In the genomic region with DNA sequence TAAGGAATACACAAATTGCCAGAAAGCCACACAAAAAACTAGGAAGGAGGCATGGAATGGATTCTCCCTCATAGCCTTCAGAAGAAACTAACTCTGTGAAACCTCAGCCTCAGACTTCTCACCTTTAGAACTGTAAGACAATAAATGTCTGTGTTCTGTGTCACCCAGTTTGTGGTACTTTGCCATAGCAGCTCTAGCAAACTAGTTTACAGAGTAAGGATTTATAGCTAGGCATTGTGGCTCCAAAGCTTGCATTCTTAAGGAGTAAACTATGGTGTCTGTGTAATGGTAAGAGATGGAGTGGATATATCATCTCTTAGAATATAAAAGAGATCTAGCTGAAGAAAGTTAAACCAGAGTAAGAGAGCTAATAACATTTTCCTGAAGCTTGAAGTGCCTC, we compare ENCODE assay signal across 9 cellular contexts. TPM values are rescaled to one million over a fixed set of nuclear protein-coding genes. Genes with fewer than 3 reads are reported as not detected.
"Had no signal": no experiment of that assay in that cellular context is flagged by ENCODE, and none has a peak within 500 bp of the region (broad histone marks: within the 10 kb centered on the region; RNA-seq: fewer than 3 reads in every experiment).

No MANE protein-coding gene starts in this region.

- DNase-seq: IMR-90, KBM-7, KG1 had no signal

- H3K4me3 ChIP-seq: K562 had no signal

- FAIRE-seq: HepG2, HTR-8/SVneo, K562 had no signal

- H3K27ac ChIP-seq: HL-60 had no signal

RNA-seq across cellular contexts. Expression of gene EPHA6, which starts 18.9 kb away (rescaled TPM):
- total RNA-seq: HepG2, HT-29, IMR-90, K562 had no signal
- polyA plus RNA-seq: HepG2, IgD-negative memory B cell, IMR-90, K562 had no signal
